Comparison of ENCODE assay signal across 9 cellular contexts in the genomic region with DNA sequence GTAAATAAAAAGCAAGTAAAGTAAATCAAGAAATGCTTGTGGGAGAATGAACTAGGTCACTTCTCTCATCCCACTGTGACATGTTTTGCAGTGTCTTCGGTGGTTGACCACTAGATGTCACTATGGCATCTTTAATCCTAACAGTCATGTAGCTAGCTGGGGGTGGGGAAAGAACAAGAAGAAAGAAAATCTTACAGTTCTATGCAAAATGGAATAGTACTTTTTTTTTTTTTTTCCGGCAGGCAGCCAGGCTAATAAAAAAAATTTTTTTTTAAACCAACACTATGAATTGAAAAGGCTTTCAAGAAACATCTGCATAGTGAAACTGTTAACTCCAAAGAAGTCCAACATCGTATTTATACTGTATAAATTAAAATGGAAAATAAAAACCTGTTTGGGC. TPM values are rescaled to one million over a fixed set of nuclear protein-coding genes. Genes with fewer than 3 reads are reported as not detected.
A peak's percentile ranks its signal among the peaks of the same experiment; 100 is the strongest.
DNase-seq lines count a peak whose midpoint lies in the region; ATAC-seq, FAIRE-seq and TF ChIP-seq lines count a peak whose summit lies in the region.
"Had no signal": no experiment of that assay in that cellular context is flagged by ENCODE, and none has a peak within 500 bp of the region (broad histone marks: within the 10 kb centered on the region; RNA-seq: fewer than 3 reads in every experiment).

No MANE protein-coding gene starts in this region.

- no peaks in the 10 kb centered on the region for H3K79me2 ChIP-seq in KMS-11 (ENCODE audit: insufficient read depth, low read depth)

- intact Hi-C loops in kidney (cut with DNase I), result no loop called here

- TF ChIP-seq CTCF in KMS-11 (conservative IDR thresholded peaks at IDR 0.05; ENCODE audit: low read depth, low read length) (peak; percentile 87), kidney (IDR thresholded peaks at IDR 0.05; ENCODE audit: borderline replicate concordance, extremely low read depth, insufficient read depth) (peak; percentile 88)

- no peak overlapping the region for H3K27ac Mint-ChIP-seq in stimulated activated naive CD8-positive, alpha-beta T cell treated with anti-CD3 and anti-CD28 coated beads, Interleukin-15, amount 100 ng/mL, for 72 hours

- H3K4me3 ChIP-seq in KMS-11 (IDR thresholded peaks at IDR 0.05; ENCODE audit: insufficient read depth, low read depth, low read length) (no peak overlapping the region), kidney (ENCODE audit: low read length in 2 of 2) (no peak overlapping the region)

- H3K4me1 ChIP-seq in KMS-11 (ENCODE audit: low read depth, poor library complexity, severe bottlenecking) (peaks cover 44% of the 10 kb centered on the region), kidney (ENCODE audit: control insufficient read depth in 1 of 2, insufficient read depth in 1 of 2, low read depth in 1 of 2, low read length in 2 of 2) (peaks cover 5 to 11% of the 10 kb centered on the region in 2 donors)

- no peaks in the 10 kb centered on the region for H3K9me3 Mint-ChIP-seq in stimulated activated naive CD8-positive, alpha-beta T cell treated with anti-CD3 and anti-CD28 coated beads, Interleukin-15, amount 100 ng/mL, for 72 hours
- H3K9me3 Mint-ChIP-seq: IgD-negative memory B cell had no signal

- H3K27ac ChIP-seq in KMS-11 (no peak overlapping the region), kidney (ENCODE audit: low read depth in 2 of 2, low read length in 2 of 2) (no peak overlapping the region)

- H4K20me1 ChIP-seq in KMS-11 (ENCODE audit: insufficient read depth), result no peaks in the 10 kb centered on the region

- H3K4me3 Mint-ChIP-seq in stimulated activated naive CD8-positive, alpha-beta T cell treated with anti-CD3 and anti-CD28 coated beads, Interleukin-15, amount 100 ng/mL, for 72 hours, result no peak overlapping the region
- H3K4me3 Mint-ChIP-seq: IgD-negative memory B cell had no signal

- H3K36me3 ChIP-seq in KMS-11 (ENCODE audit: insufficient read depth), result no peaks in the 10 kb centered on the region
- H3K36me3 ChIP-seq in kidney (ENCODE audit: control insufficient read depth in 1 of 2, insufficient read depth in 2 of 2, low read length in 2 of 2), result no peaks in the 10 kb centered on the region

- H3K4me2 ChIP-seq in KMS-11, result peak overlapping the region; percentile 59

- peak in 5 of 6 experiments; percentile 6 to 43 (median 33) for DNase-seq in stimulated activated naive CD4-positive, alpha-beta T cell (lab: John Stamatoyannopoulos, UW)
- DNase-seq in stimulated activated naive CD4-positive, alpha-beta T cell treated with Interleukin-2 at 50 U/mL for 16 hours (lab: John Stamatoyannopoulos, UW), result no peak
- DNase-seq in RPMI8226 (peak; percentile 79), cerebellar cortex (ENCODE audit: low spot score) (peak; percentile 90), kidney (no peak)
- DNase-seq in stimulated activated naive CD8-positive, alpha-beta T cell treated with anti-CD3 and anti-CD28 coated beads, Interleukin-15, amount 100 ng/mL, for 72 hours, result peak; percentile 13 to 23

- H2AFZ ChIP-seq in KMS-11 (ENCODE audit: low read depth), result no peak overlapping the region

- H3K27me3 ChIP-seq in KMS-11 (ENCODE audit: insufficient read depth, low read depth), result no peaks in the 10 kb centered on the region

- ATAC-seq in GM21825 (IDR thresholded peaks at IDR 0.05; ENCODE audit: unreplicated experiment), result peak; percentile 76
- ATAC-seq in stimulated activated naive CD8-positive, alpha-beta T cell treated with anti-CD3 and anti-CD28 coated beads, Interleukin-15, amount 100 ng/mL, for 72 hours, result peak; percentile 74

- no peaks in the 10 kb centered on the region for H3K9me3 ChIP-seq in kidney (ENCODE audit: control insufficient read depth in 1 of 2, low read length in 2 of 2)

- H3K9ac ChIP-seq in KMS-11 (no peak overlapping the region), kidney (ENCODE audit: low read length in 2 of 2) (no peak overlapping the region)

- FAIRE-seq in kidney (lab: Jason Lieb, UNC), result peak; percentile 96

- H3K4me1 Mint-ChIP-seq in stimulated activated naive CD8-positive, alpha-beta T cell treated with anti-CD3 and anti-CD28 coated beads, Interleukin-15, amount 100 ng/mL, for 72 hours, result no peaks in the 10 kb centered on the region

- no peaks in the 10 kb centered on the region for H3K27me3 Mint-ChIP-seq in stimulated activated naive CD8-positive, alpha-beta T cell treated with anti-CD3 and anti-CD28 coated beads, Interleukin-15, amount 100 ng/mL, for 72 hours

RNA-seq across cellular contexts. Expression of gene CDK1, which starts 38.3 kb away (rescaled TPM):
- total RNA-seq in kidney, result 3.3 TPM
- 3.1 TPM for polyA plus RNA-seq in kidney (ENCODE audit: insufficient read depth, low read depth, low replicate concordance)

Comparison
In these comparisons a context has a peak if more than half of its experiments do, and no peak if none do; other contexts are left out.
1. DNase-seq: peak in stimulated activated naive CD4-positive, alpha-beta T cell (5 of 6), RPMI8226 (single experiment), cerebellar cortex (single experiment) and stimulated activated naive CD8-positive, alpha-beta T cell treated with anti-CD3 and anti-CD28 coated beads, Interleukin-15, amount 100 ng/mL, for 72 hours (2 of 2); none in stimulated activated naive CD4-positive, alpha-beta T cell treated with Interleukin-2 at 50 U/mL for 16 hours (single experiment) and kidney (single experiment).